Comparison of ENCODE assay signal across 1 cellular context in genomic region chr14:100303925-100304324, GRCh38.
TF ChIP-seq lines count a peak whose summit lies in the region.

No MANE protein-coding gene starts in this region.

TF ChIP-seq in GM12878, 131 proteins besides CTCF, POLR2A, EP300 and RAD21 (continued from another document):
- TF ChIP-seq USF1 (IDR thresholded peaks at IDR 0.05; ENCODE audit: borderline replicate concordance, extremely low read length, insufficient read depth, low read depth, low read length) (peak; percentile 48), SREBF2 (IDR thresholded peaks at IDR 0.05; ENCODE audit: low read length) (no peak), ELK1 (IDR thresholded peaks at IDR 0.05; ENCODE audit: low read depth, low read length) (no peak)
- TF ChIP-seq, protein P1, sequence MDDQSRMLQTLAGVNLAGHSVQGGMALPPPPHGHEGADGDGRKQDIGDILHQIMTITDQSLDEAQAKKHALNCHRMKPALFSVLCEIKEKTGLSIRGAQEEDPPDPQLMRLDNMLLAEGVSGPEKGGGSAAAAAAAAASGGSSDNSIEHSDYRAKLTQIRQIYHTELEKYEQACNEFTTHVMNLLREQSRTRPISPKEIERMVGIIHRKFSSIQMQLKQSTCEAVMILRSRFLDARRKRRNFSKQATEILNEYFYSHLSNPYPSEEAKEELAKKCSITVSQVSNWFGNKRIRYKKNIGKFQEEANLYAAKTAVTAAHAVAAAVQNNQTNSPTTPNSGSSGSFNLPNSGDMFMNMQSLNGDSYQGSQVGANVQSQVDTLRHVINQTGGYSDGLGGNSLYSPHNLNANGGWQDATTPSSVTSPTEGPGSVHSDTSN (IDR thresholded peaks at IDR 0.05; ENCODE audit: insufficient replicate concordance, low read depth, low read length) = peak; percentile 86
